In the genomic region with DNA sequence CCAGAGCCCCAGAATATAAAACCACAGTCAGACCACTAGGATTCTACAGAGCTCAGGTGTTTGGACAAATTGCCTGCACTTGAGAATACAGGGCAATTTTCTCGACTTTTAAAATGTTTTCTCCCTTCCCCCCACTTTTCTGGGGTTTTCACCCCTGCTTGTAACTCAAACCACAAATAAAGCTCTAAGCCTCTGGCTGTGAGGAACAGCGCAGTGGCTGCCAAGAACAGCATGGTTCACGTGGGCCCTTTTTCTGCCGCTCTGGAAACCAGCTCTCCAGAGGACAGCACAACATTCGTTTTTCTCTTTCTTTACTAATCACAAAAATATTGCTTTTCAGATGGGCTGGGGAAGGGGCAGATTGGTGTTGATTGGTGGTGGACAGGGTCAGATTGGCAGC, we compare ENCODE assay signal across 8 cellular contexts.
DNase-seq lines count a peak whose midpoint lies in the region; ATAC-seq and TF ChIP-seq lines count a peak whose summit lies in the region.

No MANE protein-coding gene starts in this region.

- WGBS in lower leg skin, 2 donors, result 44 to 64% methylated on average over 5 of the region's 5 CpGs

- H3K4me3 Mint-ChIP-seq in GM23338 (no peak overlapping the region), T-cell (peak overlapping the region in 1 of 3 donors; percentile 58)

- H3K79me2 ChIP-seq in GM23338 (replicated peaks; ENCODE audit: insufficient read depth), result no peaks in the 10 kb centered on the region

- H3K4me1 Mint-ChIP-seq in GM23338 (peaks cover 5% of the 10 kb centered on the region; the same call in 2 of the 3 replicates), T-cell (peaks cover 39 to 69% (median 43%) of the 10 kb centered on the region in 3 donors)

- no peaks in the 10 kb centered on the region for H3K36me3 Mint-ChIP-seq in GM23338 (ENCODE audit: low read depth)
- H3K36me3 Mint-ChIP-seq in T-cell, result no peaks in the 10 kb centered on the region

- H3F3A ChIP-seq in GM23338 (replicated peaks; ENCODE audit: low read depth), result no peaks in the 10 kb centered on the region

- H3K27ac Mint-ChIP-seq in GM23338, result no peak overlapping the region
- peak overlapping the region; percentile 66 to 84 for H3K27ac Mint-ChIP-seq in T-cell

- no peaks in the 10 kb centered on the region for H4K20me1 ChIP-seq in GM23338 (replicated peaks; ENCODE audit: insufficient read depth)

- intact Hi-C loops in sciatic nerve (cut with DNase I), result no loop called here
- intact Hi-C loops in lower leg skin (cut with DNase I; ENCODE audit: low total_unique reads), result no loop called here

- DNase-seq in GM23338 (ENCODE audit: low spot score) (no peak), T-cell (peak in 30 of 34 experiments; percentile 11 to 55 (median 34)), fibroblast of the conjunctiva (ENCODE audit: low read depth) (peak; percentile 52), sciatic nerve (ENCODE audit: low spot score) (peak; percentile 79), lower leg skin (ENCODE audit: low spot score in 2 of 2) (no peak), SKM-1 treated with dmso at 0.1 percent for 144 hours (lab: John Stamatoyannopoulos, UW; ENCODE audit: unreplicated experiment) (no peak)
- no peak for DNase-seq in effector CD8-positive, alpha-beta T cell (lab: John Stamatoyannopoulos, UW)

- H3K27me3 ChIP-seq in GM23338 (ENCODE audit: insufficient read depth), result no peaks in the 10 kb centered on the region

- no peaks in the 10 kb centered on the region for H3K4me1 ChIP-seq in GM23338 (ENCODE audit: insufficient read depth)

- peaks cover 10% of the 10 kb centered on the region for H3K9me2 ChIP-seq in GM23338 (ENCODE audit: insufficient read depth)

- POLR2A ChIA-PET in T-cell (lab: Charles Lee), result interaction anchor here in 1 of 2 donors (0.6 kb wide), 1 partner anchor 100 kb away, joined by 4 read pairs; no protein-coding TSS in a partner anchor

- H2AFZ ChIP-seq in GM23338, result 0 out of 2 replicates have a peak overlapping the region, but pooled peaks have one; percentile 38

- H3K9me3 Mint-ChIP-seq in GM23338, result no peaks in the 10 kb centered on the region
- no peaks in the 10 kb centered on the region for H3K9me3 Mint-ChIP-seq in T-cell

- TF ChIP-seq CTCF in GM23338 (conservative IDR thresholded peaks at IDR 0.05; ENCODE audit: low read depth in 2 of 2) (no peak), lower leg skin (IDR thresholded peaks at IDR 0.05) (no peak)

- no peaks in the 10 kb centered on the region for H3K36me3 ChIP-seq in GM23338 (ENCODE audit: insufficient read depth)

- no peaks in the 10 kb centered on the region for H3K27me3 Mint-ChIP-seq in GM23338 (ENCODE audit: insufficient read depth, low read depth, poor library complexity)
- no peaks in the 10 kb centered on the region for H3K27me3 Mint-ChIP-seq in T-cell

- H3K27ac ChIP-seq in GM23338 (ENCODE audit: low read depth), result no peak overlapping the region

- no peak for TF ChIP-seq POLR2A in lower leg skin (IDR thresholded peaks at IDR 0.05)

- no peak overlapping the region for H3K4me2 ChIP-seq in GM23338

- CTCF ChIA-PET in T-cell (lab: Charles Lee), result interaction anchor here in 1 of 2 donors (0.6 to 1.5 kb wide), 2 partner anchors 135 to 371 kb away, joined by 3 to 4 read pairs; no protein-coding TSS in a partner anchor

- no peak for ATAC-seq in GM23338
- peak; percentile 61 to 96 (median 74) for ATAC-seq in T-cell (replicated peaks in 1 of 4)
- ATAC-seq in sciatic nerve, result peak; percentile 79
- no peak for ATAC-seq in HG03460 (IDR thresholded peaks at IDR 0.05; ENCODE audit: unreplicated experiment)

- H3K4me3 ChIP-seq in GM23338 (no peak overlapping the region), lower leg skin (ENCODE audit: low read depth, poor library complexity, severe bottlenecking) (no peak overlapping the region)

TF ChIP-seq in GM23338, 12 proteins besides CTCF, POLR2A, EP300 and RAD21 (continues in another document):
- no peak for TF ChIP-seq EZH2phosphoT487 (IDR thresholded peaks at IDR 0.05; ENCODE audit: unreplicated experiment)
- no peak for TF ChIP-seq POLR2AphosphoS5 (IDR thresholded peaks at IDR 0.05; ENCODE audit: low read depth)
- no peak for TF ChIP-seq EZH2 (IDR thresholded peaks at IDR 0.05; ENCODE audit: low read depth, unreplicated experiment)
- TF ChIP-seq ZNF331 (CRISPR knock-in tag; IDR thresholded peaks at IDR 0.05; ENCODE audit: low read depth), result no peak
- TF ChIP-seq, protein P1, sequence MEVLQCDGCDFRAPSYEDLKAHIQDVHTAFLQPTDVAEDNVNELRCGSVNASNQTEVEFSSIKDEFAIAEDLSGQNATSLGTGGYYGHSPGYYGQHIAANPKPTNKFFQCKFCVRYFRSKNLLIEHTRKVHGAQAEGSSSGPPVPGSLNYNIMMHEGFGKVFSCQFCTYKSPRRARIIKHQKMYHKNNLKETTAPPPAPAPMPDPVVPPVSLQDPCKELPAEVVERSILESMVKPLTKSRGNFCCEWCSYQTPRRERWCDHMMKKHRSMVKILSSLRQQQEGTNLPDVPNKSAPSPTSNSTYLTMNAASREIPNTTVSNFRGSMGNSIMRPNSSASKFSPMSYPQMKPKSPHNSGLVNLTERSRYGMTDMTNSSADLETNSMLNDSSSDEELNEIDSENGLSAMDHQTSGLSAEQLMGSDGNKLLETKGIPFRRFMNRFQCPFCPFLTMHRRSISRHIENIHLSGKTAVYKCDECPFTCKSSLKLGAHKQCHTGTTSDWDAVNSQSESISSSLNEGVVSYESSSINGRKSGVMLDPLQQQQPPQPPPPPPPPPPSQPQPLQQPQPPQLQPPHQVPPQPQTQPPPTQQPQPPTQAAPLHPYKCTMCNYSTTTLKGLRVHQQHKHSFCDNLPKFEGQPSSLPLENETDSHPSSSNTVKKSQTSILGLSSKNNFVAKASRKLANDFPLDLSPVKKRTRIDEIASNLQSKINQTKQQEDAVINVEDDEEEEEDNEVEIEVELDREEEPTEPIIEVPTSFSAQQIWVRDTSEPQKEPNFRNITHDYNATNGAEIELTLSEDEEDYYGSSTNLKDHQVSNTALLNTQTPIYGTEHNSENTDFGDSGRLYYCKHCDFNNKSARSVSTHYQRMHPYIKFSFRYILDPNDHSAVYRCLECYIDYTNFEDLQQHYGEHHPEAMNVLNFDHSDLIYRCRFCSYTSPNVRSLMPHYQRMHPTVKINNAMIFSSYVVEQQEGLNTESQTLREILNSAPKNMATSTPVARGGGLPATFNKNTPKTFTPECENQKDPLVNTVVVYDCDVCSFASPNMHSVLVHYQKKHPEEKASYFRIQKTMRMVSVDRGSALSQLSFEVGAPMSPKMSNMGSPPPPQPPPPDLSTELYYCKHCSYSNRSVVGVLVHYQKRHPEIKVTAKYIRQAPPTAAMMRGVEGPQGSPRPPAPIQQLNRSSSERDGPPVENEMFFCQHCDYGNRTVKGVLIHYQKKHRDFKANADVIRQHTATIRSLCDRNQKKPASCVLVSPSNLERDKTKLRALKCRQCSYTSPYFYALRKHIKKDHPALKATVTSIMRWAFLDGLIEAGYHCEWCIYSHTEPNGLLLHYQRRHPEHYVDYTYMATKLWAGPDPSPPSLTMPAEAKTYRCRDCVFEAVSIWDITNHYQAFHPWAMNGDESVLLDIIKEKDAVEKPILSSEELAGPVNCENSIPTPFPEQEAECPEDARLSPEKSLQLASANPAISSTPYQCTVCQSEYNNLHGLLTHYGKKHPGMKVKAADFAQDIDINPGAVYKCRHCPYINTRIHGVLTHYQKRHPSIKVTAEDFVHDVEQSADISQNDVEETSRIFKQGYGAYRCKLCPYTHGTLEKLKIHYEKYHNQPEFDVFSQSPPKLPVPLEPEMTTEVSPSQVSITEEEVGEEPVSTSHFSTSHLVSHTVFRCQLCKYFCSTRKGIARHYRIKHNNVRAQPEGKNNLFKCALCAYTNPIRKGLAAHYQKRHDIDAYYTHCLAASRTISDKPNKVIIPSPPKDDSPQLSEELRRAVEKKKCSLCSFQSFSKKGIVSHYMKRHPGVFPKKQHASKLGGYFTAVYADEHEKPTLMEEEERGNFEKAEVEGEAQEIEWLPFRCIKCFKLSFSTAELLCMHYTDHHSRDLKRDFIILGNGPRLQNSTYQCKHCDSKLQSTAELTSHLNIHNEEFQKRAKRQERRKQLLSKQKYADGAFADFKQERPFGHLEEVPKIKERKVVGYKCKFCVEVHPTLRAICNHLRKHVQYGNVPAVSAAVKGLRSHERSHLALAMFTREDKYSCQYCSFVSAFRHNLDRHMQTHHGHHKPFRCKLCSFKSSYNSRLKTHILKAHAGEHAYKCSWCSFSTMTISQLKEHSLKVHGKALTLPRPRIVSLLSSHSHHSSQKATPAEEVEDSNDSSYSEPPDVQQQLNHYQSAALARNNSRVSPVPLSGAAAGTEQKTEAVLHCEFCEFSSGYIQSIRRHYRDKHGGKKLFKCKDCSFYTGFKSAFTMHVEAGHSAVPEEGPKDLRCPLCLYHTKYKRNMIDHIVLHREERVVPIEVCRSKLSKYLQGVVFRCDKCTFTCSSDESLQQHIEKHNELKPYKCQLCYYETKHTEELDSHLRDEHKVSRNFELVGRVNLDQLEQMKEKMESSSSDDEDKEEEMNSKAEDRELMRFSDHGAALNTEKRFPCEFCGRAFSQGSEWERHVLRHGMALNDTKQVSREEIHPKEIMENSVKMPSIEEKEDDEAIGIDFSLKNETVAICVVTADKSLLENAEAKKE (CRISPR knock-in tag; IDR thresholded peaks at IDR 0.05), result no peak
- no peak for TF ChIP-seq NANOG (IDR thresholded peaks at IDR 0.05; ENCODE audit: borderline replicate concordance)
- TF ChIP-seq JUNB (IDR thresholded peaks at IDR 0.05; ENCODE audit: unreplicated experiment), result no peak

Comparison
In these comparisons a context has a peak if more than half of its experiments do, and no peak if none do; other contexts are left out.
1. ATAC-seq: peak in T-cell (4 of 4) and sciatic nerve (single experiment); none in GM23338 (single experiment) and HG03460 (single experiment).
2. DNase-seq: peak in T-cell (30 of 34), fibroblast of the conjunctiva (single experiment) and sciatic nerve (single experiment); none in GM23338 (single experiment), lower leg skin (0 of 2), SKM-1 treated with dmso at 0.1 percent for 144 hours (single experiment) and effector CD8-positive, alpha-beta T cell (single experiment).